Comparison of ENCODE assay signal across 1 cellular context in genomic region chr20:32454164-32455145, GRCh38.
TF ChIP-seq lines count a peak whose summit lies in the region.

No MANE protein-coding gene starts in this region.

TF ChIP-seq in H1, 55 proteins besides CTCF, POLR2A, EP300 and RAD21 (continued from another document):
- no peak for TF ChIP-seq HDAC2 (IDR thresholded peaks at IDR 0.05; ENCODE audit: borderline replicate concordance in 1 of 2, low read depth in 2 of 2, low read length in 2 of 2)
- TF ChIP-seq FOSL1 (IDR thresholded peaks at IDR 0.05; ENCODE audit: insufficient read depth, low read depth, low read length) = no peak
- no peak for TF ChIP-seq HDAC6 (IDR thresholded peaks at IDR 0.05; ENCODE audit: low read depth, low read length)
- no peak for TF ChIP-seq YY1 (IDR thresholded peaks at IDR 0.05; ENCODE audit: low read depth, low read length)
